In the genomic region with DNA sequence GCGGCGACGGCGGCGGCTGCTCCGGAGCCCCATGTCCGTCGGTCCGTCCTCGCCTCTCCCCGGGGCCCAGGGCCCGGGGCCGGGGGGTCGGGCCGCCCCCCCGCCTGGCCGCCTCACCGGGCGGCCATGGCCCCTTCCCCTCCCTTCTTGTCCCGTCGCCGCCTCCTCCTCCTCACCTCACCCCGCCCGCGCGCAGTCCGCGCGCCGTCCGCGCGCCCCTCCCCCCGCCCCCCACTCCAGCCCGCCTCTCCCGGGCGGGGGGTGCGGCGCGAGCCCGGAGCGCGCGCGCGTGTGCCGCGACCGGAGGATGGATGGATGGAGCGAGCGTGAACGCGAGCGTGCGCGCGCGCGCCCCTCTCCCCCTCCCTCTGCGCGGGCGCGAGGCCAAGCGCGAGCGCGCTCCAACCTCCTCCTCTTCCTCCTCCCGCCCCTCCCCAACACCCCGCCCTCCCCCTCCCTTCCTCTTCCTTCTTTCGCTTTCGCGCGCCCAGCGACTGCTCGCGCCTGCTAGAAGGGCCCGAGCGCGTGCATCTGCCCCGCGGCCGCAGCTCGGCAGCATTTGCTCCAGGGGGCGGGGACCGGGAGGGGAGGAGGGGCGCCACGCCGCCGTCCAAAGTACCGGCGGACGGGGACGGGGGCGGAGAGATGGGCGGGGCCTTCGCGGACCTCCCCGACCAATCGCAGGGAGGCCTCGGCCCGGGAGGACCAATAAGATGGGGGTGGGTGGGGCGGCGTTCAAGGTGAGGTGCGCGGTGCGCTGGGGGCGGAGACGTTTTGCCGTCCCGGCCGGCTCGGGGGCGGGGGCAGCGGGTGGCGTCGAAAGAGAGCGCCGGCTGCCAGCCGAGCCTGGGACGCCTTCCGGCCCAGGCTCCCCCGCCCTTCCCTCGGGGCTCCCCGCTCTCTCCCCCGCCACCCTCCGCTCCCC, we compare ENCODE assay signal across 8 cellular contexts. TPM values are rescaled to one million over a fixed set of nuclear protein-coding genes. Genes with fewer than 3 reads are reported as not detected.
DNase-seq lines count a peak whose midpoint lies in the region; ATAC-seq and TF ChIP-seq lines count a peak whose summit lies in the region.

A gene with protein sequence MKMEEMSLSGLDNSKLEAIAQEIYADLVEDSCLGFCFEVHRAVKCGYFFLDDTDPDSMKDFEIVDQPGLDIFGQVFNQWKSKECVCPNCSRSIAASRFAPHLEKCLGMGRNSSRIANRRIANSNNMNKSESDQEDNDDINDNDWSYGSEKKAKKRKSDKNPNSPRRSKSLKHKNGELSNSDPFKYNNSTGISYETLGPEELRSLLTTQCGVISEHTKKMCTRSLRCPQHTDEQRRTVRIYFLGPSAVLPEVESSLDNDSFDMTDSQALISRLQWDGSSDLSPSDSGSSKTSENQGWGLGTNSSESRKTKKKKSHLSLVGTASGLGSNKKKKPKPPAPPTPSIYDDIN (minus strand): TSS at position 332 of the 925 bp plus-strand sequence. CDS start 1,814 bp downstream, outside the sequence.

- peak within 1 kb of the TSS; percentile 97 for H2BK5ac ChIP-seq in trophoblast cell (ENCODE audit: low read depth, low read length, poor library complexity)

- peaks cover 14% of the 10 kb centered on the region for H3K79me1 ChIP-seq in trophoblast cell (ENCODE audit: low read length)

- H3K18ac ChIP-seq in trophoblast cell (ENCODE audit: low read length) = peak within 1 kb of the TSS; percentile 97

- peaks cover 18% of the 10 kb centered on the region for H3K79me2 ChIP-seq in trophoblast cell (ENCODE audit: control insufficient read depth, insufficient read depth, low read length, poor library complexity)

- H3K9me3 ChIP-seq in trophoblast cell (ENCODE audit: insufficient read depth, low read depth, low read length) (no peaks in the 10 kb centered on the region), tibial nerve (no peaks in the 10 kb centered on the region)

- H3K36me3 ChIP-seq in trophoblast cell (ENCODE audit: control insufficient read depth in 1 of 2, insufficient read depth in 2 of 2, low read length in 2 of 2) (peaks cover 17 to 27% of the 10 kb centered on the region in 2 experiments), tibial nerve (peaks cover 2 to 27% (median 8%) of the 10 kb centered on the region in 3 donors)

- H3K4ac ChIP-seq in trophoblast cell (ENCODE audit: low read depth, low read length) = peak within 1 kb of the TSS; percentile 92

- no peaks in the 10 kb centered on the region for H3K27me3 Mint-ChIP-seq in activated naive CD8-positive, alpha-beta T cell treated with anti-CD3 and anti-CD28 coated beads, Interleukin-2, amount 50 U/mL, for 24 hours

- H3K4me2 ChIP-seq in trophoblast cell (ENCODE audit: low read length) = peak within 1 kb of the TSS; percentile 91

- no peaks in the 10 kb centered on the region for H3K9me3 Mint-ChIP-seq in activated naive CD8-positive, alpha-beta T cell treated with anti-CD3 and anti-CD28 coated beads, Interleukin-2, amount 50 U/mL, for 24 hours

- H4K91ac ChIP-seq in trophoblast cell (ENCODE audit: low read depth, low read length) = peak within 1 kb of the TSS; percentile 99

- TF ChIP-seq CTCF in GM12864 (IDR thresholded peaks at IDR 0.05; ENCODE audit: low read depth, low read length, missing control alignments) (no peak), tibial nerve (IDR thresholded peaks at IDR 0.05) (no peak)

- peak within 1 kb of the TSS; percentile 93 for H2AK5ac ChIP-seq in trophoblast cell (ENCODE audit: low read length)

- H3K23ac ChIP-seq in trophoblast cell (ENCODE audit: low read length) = no peak within 1 kb of the TSS

- peak within 1 kb of the TSS; percentile 96 for H4K12ac ChIP-seq in trophoblast cell (ENCODE audit: low read depth, low read length)

- peak within 1 kb of the TSS; percentile 95 for H2BK120ac ChIP-seq in trophoblast cell (ENCODE audit: insufficient read depth, low read length, poor library complexity)

- TF ChIP-seq POLR2A in tibial nerve (IDR thresholded peaks at IDR 0.05) = peak in 1 of 2 donors; percentile 52

- peak within 1 kb of the TSS; percentile 86 for H3K27ac Mint-ChIP-seq in activated naive CD8-positive, alpha-beta T cell treated with anti-CD3 and anti-CD28 coated beads, Interleukin-2, amount 50 U/mL, for 24 hours

- peak within 1 kb of the TSS; percentile 80 for H2AFZ ChIP-seq in trophoblast cell (ENCODE audit: insufficient read depth, low read length, poor library complexity)

- peak within 1 kb of the TSS; percentile 91 for H3K9ac ChIP-seq in trophoblast cell (ENCODE audit: low read length)

- TF ChIP-seq EP300 in tibial nerve (IDR thresholded peaks at IDR 0.05) = peak in 1 of 2 donors; percentile 56

- peak within 1 kb of the TSS; percentile 85 for H3K4me3 Mint-ChIP-seq in activated naive CD8-positive, alpha-beta T cell treated with anti-CD3 and anti-CD28 coated beads, Interleukin-2, amount 50 U/mL, for 24 hours

- H4K8ac ChIP-seq in trophoblast cell (ENCODE audit: low read depth, low read length) = peak within 1 kb of the TSS; percentile 100

- no CpG with 5 or more reads among the region's 126 CpGs for WGBS in trophoblast cell (ENCODE audit: extremely low coverage, insufficient coverage, insufficient read length)
- WGBS in tibial nerve, 2 donors = 0% methylated on average over 25 to 37 of the region's 126 CpGs

- H3K4me3 ChIP-seq in GM12864 (ENCODE audit: low read depth, low read length) = peak within 1 kb of the TSS; percentile 71
- peak within 1 kb of the TSS; percentile 85 for H3K4me3 ChIP-seq in trophoblast cell (ENCODE audit: low read depth, low read length)
- H3K4me3 ChIP-seq in tibial nerve = peak within 1 kb of the TSS; percentile 68 to 96 (median 88)

- H3K4me1 Mint-ChIP-seq in activated naive CD8-positive, alpha-beta T cell treated with anti-CD3 and anti-CD28 coated beads, Interleukin-2, amount 50 U/mL, for 24 hours = peaks cover 36% of the 10 kb centered on the region

- H3K4me1 ChIP-seq in trophoblast cell (ENCODE audit: control insufficient read depth in 1 of 2, insufficient read depth in 2 of 2, low read length in 2 of 2) = peaks cover 10 to 16% of the 10 kb centered on the region in 2 experiments
- peaks cover 0 to 59% (median 13%) of the 10 kb centered on the region in 4 donors for H3K4me1 ChIP-seq in tibial nerve

- intact Hi-C loops in Right ventricle myocardium superior (cut with DNase I) = no loop called here

- H3K27me3 ChIP-seq in trophoblast cell (ENCODE audit: insufficient read depth, low read length) = no peaks in the 10 kb centered on the region
- H3K27me3 ChIP-seq in tibial nerve = no peaks in the 10 kb centered on the region

- ATAC-seq in HG02759 (IDR thresholded peaks at IDR 0.05; ENCODE audit: unreplicated experiment) = peak; percentile 67
- peak; percentile 77 for ATAC-seq in activated naive CD8-positive, alpha-beta T cell treated with anti-CD3 and anti-CD28 coated beads, Interleukin-2, amount 50 U/mL, for 24 hours
- peak; percentile 95 for ATAC-seq in Right ventricle myocardium superior (ENCODE audit: poor library complexity)

- H2BK12ac ChIP-seq in trophoblast cell (ENCODE audit: low read length) = peak within 1 kb of the TSS; percentile 15

- H3K14ac ChIP-seq in trophoblast cell (ENCODE audit: low read length) = peak within 1 kb of the TSS; percentile 98

- H3K27ac ChIP-seq in trophoblast cell (ENCODE audit: low read depth, low read length) (peak within 1 kb of the TSS; percentile 100), tibial nerve (peak within 1 kb of the TSS; percentile 95 to 99 (median 98))

- H3K36me3 Mint-ChIP-seq in activated naive CD8-positive, alpha-beta T cell treated with anti-CD3 and anti-CD28 coated beads, Interleukin-2, amount 50 U/mL, for 24 hours (ENCODE audit: low read depth) = peaks cover 26% of the 10 kb centered on the region

- peak; percentile 92 for DNase-seq in GM12864 (ENCODE audit: low read depth)
- peak; percentile 100 for DNase-seq in NCI-H1436 (lab: John Stamatoyannopoulos, UW)
- peak; percentile 97 for DNase-seq in SW480 (ENCODE audit: low spot score)
- DNase-seq in activated naive CD8-positive, alpha-beta T cell treated with anti-CD3 and anti-CD28 coated beads, Interleukin-2, amount 50 U/mL, for 24 hours = peak; percentile 100
- peak; percentile 99 for DNase-seq in Right ventricle myocardium superior
- DNase-seq in trophoblast cell = peak; percentile 96
- peak; percentile 98 to 99 for DNase-seq in tibial nerve (ENCODE audit: low spot score in 2 of 2)

RNA-seq across cellular contexts. Expression of the gene that starts here (rescaled TPM):
- total RNA-seq in Right ventricle myocardium superior (35.7 TPM), tibial nerve (10 to 100 TPM; 40.9 to 60.4 (median 52.7) TPM)
- 78.0 and 80.6 TPM in 2 replicates for polyA plus RNA-seq in trophoblast cell (2013)

Comparison
In these comparisons a context has a peak if more than half of its experiments do, and no peak if none do; other contexts are left out.
1. Peak in every context shown above with its lines: DNase-seq, ATAC-seq, H3K4me3 ChIP-seq and H3K27ac ChIP-seq.